ENCODE assay signal across 17 cellular contexts in genomic region chr17:62689441-62690167, GRCh38.
DNase-seq lines count a peak whose midpoint lies in the region; ATAC-seq, FAIRE-seq and TF ChIP-seq lines count a peak whose summit lies in the region.
"Had no signal": no experiment of that assay in that cellular context is flagged by ENCODE, and none has a peak within 500 bp of the region (broad histone marks: within the 10 kb centered on the region; RNA-seq: fewer than 3 reads in every experiment).

No MANE protein-coding gene starts in this region.

- intact Hi-C loops in lower lobe of right lung (cut with DNase I): no loop called here

- H3K27me3 ChIP-seq in lower lobe of right lung (ENCODE audit: low read depth) (no peaks in the 10 kb centered on the region), gastroesophageal sphincter (no peaks in the 10 kb centered on the region)
- H3K27me3 ChIP-seq: BLaER1 had no signal

- H3K4me1 ChIP-seq in lower lobe of right lung (no peaks in the 10 kb centered on the region), gastroesophageal sphincter (no peaks in the 10 kb centered on the region)
- H3K4me1 ChIP-seq: Caco-2, HAP-1 had no signal

- DNase-seq in DMS 273 (lab: John Stamatoyannopoulos, UW; ENCODE audit: unreplicated experiment) (peak; percentile 73), DMS 273 treated with DMSO at 0.1 percent for 48 hours (lab: John Stamatoyannopoulos, UW) (no peak), NCI-H1694 treated with DMSO at 0.1 percent for 48 hours (lab: John Stamatoyannopoulos, UW) (peak; percentile 60), lower lobe of right lung (peak; percentile 36), urothelium cell line (ENCODE audit: low spot score) (no peak), GM10266 (ENCODE audit: extremely low spot score) (no peak), GM12892 (ENCODE audit: insufficient read length) (no peak)
- DNase-seq: AML-193; Caco-2; CD8-positive, alpha-beta memory T cell; DMS79 had no signal

- FAIRE-seq in urothelium cell line (lab: Jason Lieb, UNC) (peak; percentile 30), GM12892 (lab: Jason Lieb, UNC) (no peak)
- FAIRE-seq: GM12891 had no signal

- ATAC-seq in lower lobe of right lung: no peak
- no peak for ATAC-seq in gastroesophageal sphincter
- ATAC-seq: GM23338 had no signal

- H3K4me3 ChIP-seq in lower lobe of right lung (no peak overlapping the region), gastroesophageal sphincter (no peak overlapping the region)
- H3K4me3 ChIP-seq: BLaER1, GM23338, HAP-1 had no signal

- no peak for TF ChIP-seq POLR2A in gastroesophageal sphincter (IDR thresholded peaks at IDR 0.05)
- TF ChIP-seq POLR2A in GM12892 (IDR thresholded peaks at IDR 0.05; ENCODE audit: low read depth, low read length): no peak

- no peak for TF ChIP-seq EP300 in gastroesophageal sphincter (IDR thresholded peaks at IDR 0.05)

- H3K9me3 ChIP-seq in lower lobe of right lung (no peaks in the 10 kb centered on the region), gastroesophageal sphincter (no peaks in the 10 kb centered on the region)
- H3K9me3 ChIP-seq: BLaER1, HAP-1 had no signal

- 83 to 100% methylated on average over 1 to 6 of the region's 37 CpGs for WGBS in gastroesophageal sphincter (ENCODE audit: low coverage in 1 of 2), 2 donors

- H3K27ac ChIP-seq in lower lobe of right lung (no peak overlapping the region), gastroesophageal sphincter (no peak overlapping the region)
- H3K27ac ChIP-seq: 22Rv1, BLaER1 had no signal

- TF ChIP-seq CTCF in lower lobe of right lung (IDR thresholded peaks at IDR 0.05) (no peak), gastroesophageal sphincter (IDR thresholded peaks at IDR 0.05) (no peak), GM10266 (IDR thresholded peaks at IDR 0.05; ENCODE audit: control insufficient read depth, insufficient read depth, low read depth, missing control alignments) (no peak)

- H3K36me3 ChIP-seq in lower lobe of right lung: peaks cover 34% of the 10 kb centered on the region
- peaks cover 0 to 8% of the 10 kb centered on the region in 2 donors for H3K36me3 ChIP-seq in gastroesophageal sphincter

Comparison
In these comparisons a context has a peak if more than half of its experiments do, and no peak if none do; other contexts are left out.
1. DNase-seq: peak in DMS 273 (single experiment), NCI-H1694 treated with DMSO at 0.1 percent for 48 hours (single experiment) and lower lobe of right lung (single experiment); none in DMS 273 treated with DMSO at 0.1 percent for 48 hours (single experiment), urothelium cell line (single experiment), GM10266 (single experiment) and GM12892 (single experiment).